ENCODE assay signal across 18 cellular contexts in the genomic region with DNA sequence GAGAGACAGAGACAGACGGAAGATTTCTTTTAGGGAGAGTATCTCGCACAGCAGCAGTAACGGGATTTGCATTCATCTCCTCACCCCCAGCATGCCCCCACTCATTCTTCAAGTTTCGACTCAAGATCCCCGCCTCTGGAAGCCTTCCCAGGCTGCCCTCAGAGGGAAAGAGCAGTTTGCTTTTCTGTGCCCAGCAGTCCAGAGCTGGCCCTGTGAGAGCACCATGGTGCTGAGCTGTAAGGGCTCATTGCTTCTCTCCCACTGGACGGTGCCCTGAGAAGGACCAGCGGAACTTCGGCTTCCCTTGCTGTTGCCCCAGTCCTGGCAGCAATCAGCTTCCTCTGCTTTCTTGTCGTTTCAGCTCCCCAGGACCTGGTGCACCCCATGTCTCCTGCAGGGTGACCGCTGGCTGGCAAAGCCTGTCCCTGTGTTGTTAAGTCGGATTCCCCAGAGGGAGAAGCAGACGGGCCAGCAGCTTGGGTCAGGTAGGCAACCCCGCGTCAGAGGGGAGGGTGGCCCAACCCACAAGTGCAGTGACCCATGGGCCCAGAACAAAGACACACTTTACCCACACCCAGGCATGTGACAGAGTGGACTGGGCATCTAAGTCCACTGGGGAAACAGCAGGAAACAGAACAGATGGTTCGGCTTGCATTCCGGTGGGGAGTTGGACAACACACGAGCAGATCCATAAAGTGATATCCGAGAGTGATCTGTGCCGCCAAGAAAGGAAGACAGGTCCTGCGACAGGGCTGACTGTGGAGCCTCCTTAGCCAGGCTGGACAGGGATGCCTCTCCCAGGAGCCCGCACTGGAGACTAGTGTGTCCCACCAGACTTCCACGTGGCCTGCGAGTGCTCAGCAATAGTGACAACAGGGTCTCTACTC.
"Had no signal": no experiment of that assay in that cellular context is flagged by ENCODE, and none has a peak within 500 bp of the region (broad histone marks: within the 10 kb centered on the region; RNA-seq: fewer than 3 reads in every experiment).

No MANE protein-coding gene starts in this region.

- ATAC-seq: activated T-cell treated with anti-CD3 and anti-CD28 coated beads, Interleukin-2, amount 50 U/mL, for 4 hours; esophagus mucosa; left colon; natural killer cell; stimulated activated effector memory CD8-positive, alpha-beta T cell treated with anti-CD3 and anti-CD28 coated beads, Interleukin-12 subunit alpha, Interleukin-12 subunit beta, amount 100 ng/mL, for 72 hours had no signal

- H3K27ac ChIP-seq: cardiac muscle cell, SJSA1, skin epidermis, transverse colon had no signal

- H3K27me3 ChIP-seq: cardiac muscle cell, SJSA1, transverse colon had no signal

- H3K4me3 ChIP-seq: cardiac muscle cell, SJSA1, skin epidermis, transverse colon had no signal

- DNase-seq: activated CD4-positive, alpha-beta memory T cell treated with anti-CD3 and anti-CD28 coated beads for 36 hours; activated CD4-positive, alpha-beta T cell treated with anti-CD3 and anti-CD28 coated beads for 1 hour; activated gamma-delta T cell treated with Interleukin-2 at 50 U/mL for 16 hours; activated naive CD8-positive, alpha-beta T cell treated with anti-CD3 and anti-CD28 coated beads for 36 hours; activated T-cell treated with anti-CD3 and anti-CD28 coated beads, Interleukin-2, amount 50 U/mL, for 4 hours; aorta; dermis blood vessel endothelial cell; left colon; mammary epithelial cell; natural killer cell; occipital lobe; T-helper 9 cell; transverse colon had no signal
